ENCODE assay signal across 26 cellular contexts in the genomic region with DNA sequence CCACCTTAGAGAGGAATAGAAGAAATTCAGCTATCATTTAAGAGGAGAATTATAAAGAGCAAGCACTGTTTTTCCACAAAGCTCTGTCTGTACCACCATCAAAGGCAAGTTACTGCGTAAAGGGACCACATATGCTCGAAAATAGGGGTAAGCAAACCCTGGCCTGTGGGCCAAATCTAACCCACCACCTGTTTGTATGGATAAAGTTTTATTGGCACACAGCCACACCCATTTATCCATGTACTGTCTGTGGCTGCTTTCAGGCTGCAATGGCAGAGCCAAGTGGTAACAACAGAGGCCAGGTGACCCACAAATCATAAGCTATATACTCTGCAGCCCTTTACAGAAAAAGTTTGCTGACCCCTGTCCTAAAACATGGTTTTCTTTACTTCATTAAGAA.
"Had no signal": no experiment of that assay in that cellular context is flagged by ENCODE, and none has a peak within 500 bp of the region (broad histone marks: within the 10 kb centered on the region; RNA-seq: fewer than 3 reads in every experiment).

No MANE protein-coding gene starts in this region.

- H3K9me3 ChIP-seq: colonic mucosa, esophagus squamous epithelium, gastrocnemius medialis, heart right ventricle, left lung, lower lobe of right lung, mucosa of descending colon had no signal

- ATAC-seq: effector memory CD8-positive, alpha-beta T cell; esophagus mucosa; gastrocnemius medialis; heart right ventricle; left cardiac atrium; left lung; left ventricle myocardium superior; lower lobe of right lung; mucosa of descending colon; naive thymus-derived CD4-positive, alpha-beta T cell had no signal

- H3K4me1 ChIP-seq: colonic mucosa, esophagus squamous epithelium, heart right ventricle, left lung, lower lobe of right lung had no signal

- DNase-seq: colonic mucosa; cortex of kidney; effector CD8-positive, alpha-beta T cell; effector memory CD8-positive, alpha-beta T cell; endodermal cell; erythroblast; esophagus squamous epithelium; foreskin fibroblast; foreskin melanocyte; gastrocnemius medialis; glutamatergic neuron; head of caudate nucleus; heart right ventricle; hippocampal formation; left cardiac atrium; left lung; left ventricle myocardium superior; lower lobe of right lung; mesenchymal stem cell; mucosa of descending colon; naive thymus-derived CD4-positive, alpha-beta T cell had no signal

- H3K4me3 ChIP-seq: colonic mucosa, esophagus squamous epithelium, gastrocnemius medialis, heart right ventricle, left lung, lower lobe of right lung, mucosa of descending colon had no signal

- H3K27me3 ChIP-seq: colonic mucosa, esophagus squamous epithelium, gastrocnemius medialis, heart right ventricle, left lung had no signal

- FAIRE-seq: endometrium, islet of Langerhans, keratinocyte had no signal

- H3K27ac ChIP-seq: colonic mucosa, epithelial cell of prostate, esophagus squamous epithelium, gastrocnemius medialis, heart right ventricle, left lung, lower lobe of right lung had no signal
